In the genomic region with DNA sequence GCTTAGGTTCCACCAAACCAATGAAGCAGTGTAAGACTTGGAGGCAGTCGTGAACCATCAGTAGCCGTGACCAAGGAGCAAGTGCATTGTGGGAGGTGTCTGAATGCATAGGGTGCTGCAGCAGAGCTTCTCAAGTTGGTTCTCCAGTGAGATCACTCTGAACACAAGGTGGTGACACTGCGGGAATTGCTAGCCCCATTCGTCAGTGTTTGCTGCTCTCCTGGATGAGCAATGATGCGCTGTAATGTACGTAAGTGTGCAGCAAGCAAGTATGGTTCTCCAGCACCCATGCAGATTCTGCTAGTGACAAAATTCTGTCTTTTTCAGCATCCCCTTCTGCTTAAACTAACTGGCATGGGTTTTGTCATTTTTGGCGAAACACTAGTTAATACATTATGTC, we compare ENCODE assay signal across 36 cellular contexts.
"Had no signal": no experiment of that assay in that cellular context is flagged by ENCODE, and none has a peak within 500 bp of the region (broad histone marks: within the 10 kb centered on the region; RNA-seq: fewer than 3 reads in every experiment).

No MANE protein-coding gene starts in this region.

- H3K27me3 Mint-ChIP-seq: activated CD8-positive, alpha-beta memory T cell treated with anti-CD3 and anti-CD28 coated beads, Interleukin-2, amount 10 ng/mL, durations not matched to agents 7 days and 5 days; activated naive CD8-positive, alpha-beta T cell had no signal

- H3K36me3 ChIP-seq: brain microvascular endothelial cell, breast epithelium, WERI-Rb-1 had no signal

- H3K4me3 Mint-ChIP-seq: activated CD4-positive, alpha-beta memory T cell treated with anti-CD3 and anti-CD28 coated beads, Interleukin-2, amount 10 ng/mL, durations not matched to agents 7 days and 5 days; activated CD4-positive, alpha-beta T cell treated with anti-CD3 and anti-CD28 coated beads for 36 hours; activated CD4-positive, alpha-beta T cell treated with anti-CD3 and anti-CD28 coated beads, Interleukin-2, amount 10 ng/mL, durations not matched to agents 7 days and 5 days; activated CD8-positive, alpha-beta memory T cell treated with anti-CD3 and anti-CD28 coated beads, Interleukin-2, amount 10 ng/mL, durations not matched to agents 7 days and 5 days; activated CD8-positive, alpha-beta T cell treated with anti-CD3 and anti-CD28 coated beads, Interleukin-2, amount 10 ng/mL, durations not matched to agents 7 days and 5 days; activated naive CD4-positive, alpha-beta T cell treated with anti-CD3 and anti-CD28 coated beads, Interleukin-2, amount 10 ng/mL, durations not matched to agents 7 days and 5 days; activated naive CD4-positive, alpha-beta T cell treated with anti-CD3 and anti-CD28 coated beads, Interleukin-2, amount 50 U/mL, for 24 hours; activated naive CD8-positive, alpha-beta T cell; activated naive CD8-positive, alpha-beta T cell treated with anti-CD3 and anti-CD28 coated beads, Interleukin-2, amount 10 ng/mL, durations not matched to agents 7 days and 5 days; activated naive CD8-positive, alpha-beta T cell treated with anti-CD3 and anti-CD28 coated beads, Interleukin-2, amount 50 U/mL, for 24 hours; activated T-cell treated with anti-CD3 and anti-CD28 coated beads, Interleukin-2, amount 50 U/mL, for 24 hours; T-helper 1 cell treated with Interleukin-12 subunit alpha and Interleukin-12 subunit beta and Interleukin-4 antibody, amounts not matched to agents 30 μg/mL and 1 μg/mL, for 36 hours; T-helper 2 cell treated with Interferon-gamma antibody and Interleukin-4, amounts not matched to agents 5 μg/mL and 100 μg/mL, for 36 hours; WTC11 had no signal

- H3K4me3 ChIP-seq: body of pancreas, breast epithelium had no signal

- DNase-seq: activated CD4-positive, alpha-beta memory T cell treated with anti-CD3 and anti-CD28 coated beads, Interleukin-2, amount 10 ng/mL, durations not matched to agents 7 days and 5 days; activated CD4-positive, alpha-beta T cell treated with anti-CD3 and anti-CD28 coated beads for 1 hour; activated CD4-positive, alpha-beta T cell treated with anti-CD3 and anti-CD28 coated beads for 36 hours; activated CD4-positive, alpha-beta T cell treated with anti-CD3 and anti-CD28 coated beads for 48 hours; activated CD4-positive, alpha-beta T cell treated with anti-CD3 and anti-CD28 coated beads, Interleukin-2, amount 10 ng/mL, durations not matched to agents 7 days and 5 days; activated CD4-positive, alpha-beta T cell treated with anti-CD3 and anti-CD28 coated beads, Interleukin-2, amount 50 U/mL, for 48 hours; activated CD4-positive, CD25-positive, alpha-beta regulatory T cell; activated CD8-positive, alpha-beta memory T cell treated with anti-CD3 and anti-CD28 coated beads for 24 hours; activated CD8-positive, alpha-beta memory T cell treated with anti-CD3 and anti-CD28 coated beads, Interleukin-2, amount 10 ng/mL, durations not matched to agents 7 days and 5 days; activated CD8-positive, alpha-beta memory T cell treated with anti-CD3 and anti-CD28 coated beads, Interleukin-2, amount 50 U/mL, for 48 hours; activated CD8-positive, alpha-beta T cell treated with anti-CD3 and anti-CD28 coated beads, Interleukin-2, amount 10 ng/mL, durations not matched to agents 7 days and 5 days; activated effector memory CD4-positive, alpha-beta T cell treated with Interleukin-2 at 50 U/mL for 16 hours; activated gamma-delta T cell; activated naive CD4-positive, alpha-beta T cell treated with anti-CD3 and anti-CD28 coated beads, Interleukin-2, amount 10 ng/mL, durations not matched to agents 7 days and 5 days; activated naive CD4-positive, alpha-beta T cell treated with Interleukin-2 at 50 U/mL for 16 hours; activated naive CD8-positive, alpha-beta T cell treated with anti-CD3 and anti-CD28 coated beads, Interleukin-2, amount 10 ng/mL, durations not matched to agents 7 days and 5 days; activated naive CD8-positive, alpha-beta T cell treated with anti-CD3 and anti-CD28 coated beads, Interleukin-2, amount 50 U/mL, for 24 hours; activated T-cell treated with anti-CD3 and anti-CD28 coated beads, Interleukin-2, amount 50 U/mL, for 24 hours; activated T-cell treated with anti-CD3 and anti-CD28 coated beads, Interleukin-2, amount 50 U/mL, for 48 hours; amygdala; aorta; body of pancreas; brain microvascular endothelial cell; central memory CD4-positive, alpha-beta T cell; T-helper 1 cell; T-helper 2 cell; T-helper 9 cell; WERI-Rb-1 had no signal

- H3K9me3 Mint-ChIP-seq: activated CD4-positive, alpha-beta memory T cell treated with anti-CD3 and anti-CD28 coated beads, Interleukin-2, amount 10 ng/mL, durations not matched to agents 7 days and 5 days; activated CD4-positive, alpha-beta T cell treated with anti-CD3 and anti-CD28 coated beads, Interleukin-2, amount 10 ng/mL, durations not matched to agents 7 days and 5 days; activated naive CD4-positive, alpha-beta T cell treated with anti-CD3 and anti-CD28 coated beads, Interleukin-2, amount 10 ng/mL, durations not matched to agents 7 days and 5 days; activated naive CD4-positive, alpha-beta T cell treated with anti-CD3 and anti-CD28 coated beads, Interleukin-2, amount 50 U/mL, for 24 hours; activated naive CD8-positive, alpha-beta T cell treated with anti-CD3 and anti-CD28 coated beads, Interleukin-2, amount 10 ng/mL, durations not matched to agents 7 days and 5 days; activated naive CD8-positive, alpha-beta T cell treated with anti-CD3 and anti-CD28 coated beads, Interleukin-2, amount 50 U/mL, for 24 hours; activated T-cell treated with anti-CD3 and anti-CD28 coated beads, Interleukin-2, amount 50 U/mL, for 24 hours; activated T-helper 2 cell treated with anti-CD3 and anti-CD28 coated beads, Interferon-gamma antibody, Interleukin-2, Interleukin-4, amounts not matched to agents 10 μg/mL and 5 μg/mL and 100 μg/mL, durations not matched to agents 14 hours and 24 hours and 36 hours; T-helper 1 cell treated with Interleukin-12 subunit alpha and Interleukin-12 subunit beta and Interleukin-4 antibody, amounts not matched to agents 30 μg/mL and 1 μg/mL, for 36 hours; T-helper 2 cell treated with Interferon-gamma antibody and Interleukin-4, amounts not matched to agents 5 μg/mL and 100 μg/mL, for 36 hours had no signal

- H3K4me1 Mint-ChIP-seq: activated CD4-positive, alpha-beta memory T cell treated with anti-CD3 and anti-CD28 coated beads, Interleukin-2, amount 10 ng/mL, durations not matched to agents 7 days and 5 days; activated CD4-positive, alpha-beta T cell treated with anti-CD3 and anti-CD28 coated beads for 36 hours; activated CD4-positive, alpha-beta T cell treated with anti-CD3 and anti-CD28 coated beads, Interleukin-2, amount 10 ng/mL, durations not matched to agents 7 days and 5 days; activated CD8-positive, alpha-beta memory T cell treated with anti-CD3 and anti-CD28 coated beads, Interleukin-2, amount 10 ng/mL, durations not matched to agents 7 days and 5 days; activated naive CD4-positive, alpha-beta T cell treated with anti-CD3 and anti-CD28 coated beads, Interleukin-2, amount 10 ng/mL, durations not matched to agents 7 days and 5 days; activated naive CD4-positive, alpha-beta T cell treated with anti-CD3 and anti-CD28 coated beads, Interleukin-2, amount 50 U/mL, for 24 hours; activated naive CD8-positive, alpha-beta T cell treated with anti-CD3 and anti-CD28 coated beads, Interleukin-2, amount 10 ng/mL, durations not matched to agents 7 days and 5 days had no signal

- H3K9me3 ChIP-seq: body of pancreas, breast epithelium had no signal

- H3K27ac ChIP-seq: body of pancreas, brain microvascular endothelial cell, breast epithelium, WERI-Rb-1 had no signal

- H3K27me3 ChIP-seq: body of pancreas, brain microvascular endothelial cell, breast epithelium had no signal

- H3K27ac Mint-ChIP-seq: activated CD4-positive, alpha-beta memory T cell treated with anti-CD3 and anti-CD28 coated beads, Interleukin-2, amount 10 ng/mL, durations not matched to agents 7 days and 5 days; activated CD4-positive, alpha-beta T cell treated with anti-CD3 and anti-CD28 coated beads for 36 hours; activated CD4-positive, alpha-beta T cell treated with anti-CD3 and anti-CD28 coated beads, Interleukin-2, amount 10 ng/mL, durations not matched to agents 7 days and 5 days; activated CD8-positive, alpha-beta memory T cell treated with anti-CD3 and anti-CD28 coated beads, Interleukin-2, amount 10 ng/mL, durations not matched to agents 7 days and 5 days; activated CD8-positive, alpha-beta T cell treated with anti-CD3 and anti-CD28 coated beads, Interleukin-2, amount 10 ng/mL, durations not matched to agents 7 days and 5 days; activated naive CD4-positive, alpha-beta T cell treated with anti-CD3 and anti-CD28 coated beads, Interleukin-2, amount 10 ng/mL, durations not matched to agents 7 days and 5 days; activated naive CD4-positive, alpha-beta T cell treated with anti-CD3 and anti-CD28 coated beads, Interleukin-2, amount 50 U/mL, for 24 hours; activated naive CD8-positive, alpha-beta T cell; activated naive CD8-positive, alpha-beta T cell treated with anti-CD3 and anti-CD28 coated beads, Interleukin-2, amount 10 ng/mL, durations not matched to agents 7 days and 5 days; activated naive CD8-positive, alpha-beta T cell treated with anti-CD3 and anti-CD28 coated beads, Interleukin-2, amount 50 U/mL, for 24 hours; activated T-cell treated with anti-CD3 and anti-CD28 coated beads, Interleukin-2, amount 50 U/mL, for 24 hours; activated T-helper 2 cell treated with anti-CD3 and anti-CD28 coated beads, Interferon-gamma antibody, Interleukin-2, Interleukin-4, amounts not matched to agents 10 μg/mL and 5 μg/mL and 100 μg/mL, durations not matched to agents 14 hours and 24 hours and 36 hours; T-helper 1 cell treated with Interleukin-12 subunit alpha and Interleukin-12 subunit beta and Interleukin-4 antibody, amounts not matched to agents 30 μg/mL and 1 μg/mL, for 36 hours; T-helper 2 cell treated with Interferon-gamma antibody and Interleukin-4, amounts not matched to agents 5 μg/mL and 100 μg/mL, for 36 hours; WTC11 had no signal

- H3K4me1 ChIP-seq: body of pancreas, breast epithelium had no signal

- ATAC-seq: activated CD4-positive, alpha-beta T cell treated with anti-CD3 and anti-CD28 coated beads for 36 hours; activated CD4-positive, CD25-positive, alpha-beta regulatory T cell treated with anti-CD3 and anti-CD28 coated beads, Interleukin-2, amount 50 U/mL, for 24 hours; activated CD8-positive, alpha-beta memory T cell treated with anti-CD3 and anti-CD28 coated beads, Interleukin-2, amount 10 ng/mL, durations not matched to agents 7 days and 5 days; activated CD8-positive, alpha-beta T cell treated with anti-CD3 and anti-CD28 coated beads, Interleukin-2, amount 10 ng/mL, durations not matched to agents 7 days and 5 days; activated naive CD8-positive, alpha-beta T cell treated with anti-CD3 and anti-CD28 coated beads, Interleukin-2, amount 50 U/mL, for 24 hours; body of pancreas; WTC11 had no signal

- H3K36me3 Mint-ChIP-seq: activated CD8-positive, alpha-beta memory T cell treated with anti-CD3 and anti-CD28 coated beads, Interleukin-2, amount 10 ng/mL, durations not matched to agents 7 days and 5 days; activated naive CD4-positive, alpha-beta T cell treated with anti-CD3 and anti-CD28 coated beads, Interleukin-2, amount 10 ng/mL, durations not matched to agents 7 days and 5 days; activated naive CD4-positive, alpha-beta T cell treated with anti-CD3 and anti-CD28 coated beads, Interleukin-2, amount 50 U/mL, for 24 hours; activated naive CD8-positive, alpha-beta T cell; activated naive CD8-positive, alpha-beta T cell treated with anti-CD3 and anti-CD28 coated beads, Interleukin-2, amount 10 ng/mL, durations not matched to agents 7 days and 5 days; WTC11 had no signal
